In genomic region chr20:24576447-24576846, GRCh38 we compare ENCODE assay signal across 35 cellular contexts.
"Had no signal": no experiment of that assay in that cellular context is flagged by ENCODE, and none has a peak within 500 bp of the region (broad histone marks: within the 10 kb centered on the region; RNA-seq: fewer than 3 reads in every experiment).

No MANE protein-coding gene starts in this region.

- H3K9me3 ChIP-seq: adrenal gland, body of pancreas, breast epithelium had no signal

- H3K9me3 Mint-ChIP-seq: activated B cell treated with CpG ODN at 0.5 μM for 24 hours; activated CD4-positive, alpha-beta memory T cell treated with anti-CD3 and anti-CD28 coated beads for 36 hours; activated CD4-positive, alpha-beta T cell treated with anti-CD3 and anti-CD28 coated beads, Interleukin-2, amount 10 ng/mL, durations not matched to agents 24 days and 14 days; activated CD8-positive, alpha-beta T cell treated with anti-CD3 and anti-CD28 coated beads for 36 hours; activated naive CD4-positive, alpha-beta T cell treated with anti-CD3 and anti-CD28 coated beads for 36 hours; activated naive CD4-positive, alpha-beta T cell treated with anti-CD3 and anti-CD28 coated beads, Interleukin-2, amount 50 U/mL, for 72 hours; activated naive CD8-positive, alpha-beta T cell treated with anti-CD3 and anti-CD28 coated beads for 36 hours; activated T-cell treated with anti-CD3 and anti-CD28 coated beads, Interleukin-2, amount 50 U/mL, for 4 hours; activated T-cell treated with anti-CD3 and anti-CD28 coated beads, Interleukin-2, amount 50 U/mL, for 72 hours; activated T-helper 1 cell treated with anti-CD3 and anti-CD28 coated beads, Interleukin-12 subunit alpha, Interleukin-12 subunit beta, Interleukin-2, Interleukin-4 antibody, amounts not matched to agents 30 ng/mL and 10 ng/mL and 1 ng/mL, durations not matched to agents 14 hours and 24 hours and 36 hours; activated T-helper 17 cell treated with anti-CD3 and anti-CD28 coated beads, Interleukin-2, amount 50 U/mL, for 72 hours; T-helper 1 cell treated with Interleukin-12 subunit alpha and Interleukin-12 subunit beta and Interleukin-4 antibody, amounts not matched to agents 30 μg/mL and 1 μg/mL, for 36 hours; T-helper 2 cell treated with Interferon-gamma antibody and Interleukin-4, amounts not matched to agents 5 μg/mL and 100 μg/mL, for 36 hours had no signal

- H3K27ac Mint-ChIP-seq: activated B cell treated with CpG ODN at 0.5 μM for 24 hours; activated CD4-positive, alpha-beta memory T cell treated with anti-CD3 and anti-CD28 coated beads for 36 hours; activated CD4-positive, alpha-beta T cell treated with anti-CD3 and anti-CD28 coated beads, Interleukin-2, amount 10 ng/mL, durations not matched to agents 24 days and 14 days; activated CD8-positive, alpha-beta T cell treated with anti-CD3 and anti-CD28 coated beads for 36 hours; activated naive CD4-positive, alpha-beta T cell treated with anti-CD3 and anti-CD28 coated beads for 36 hours; activated naive CD4-positive, alpha-beta T cell treated with anti-CD3 and anti-CD28 coated beads, Interleukin-2, amount 50 U/mL, for 72 hours; activated naive CD8-positive, alpha-beta T cell treated with anti-CD3 and anti-CD28 coated beads for 36 hours; activated T-cell treated with anti-CD3 and anti-CD28 coated beads, Interleukin-2, amount 50 U/mL, for 72 hours; activated T-helper 1 cell treated with anti-CD3 and anti-CD28 coated beads, Interleukin-12 subunit alpha, Interleukin-12 subunit beta, Interleukin-2, Interleukin-4 antibody, amounts not matched to agents 30 ng/mL and 10 ng/mL and 1 ng/mL, durations not matched to agents 14 hours and 24 hours and 36 hours; activated T-helper 17 cell treated with anti-CD3 and anti-CD28 coated beads, Interleukin-2, amount 50 U/mL, for 72 hours; T-helper 1 cell treated with Interleukin-12 subunit alpha and Interleukin-12 subunit beta and Interleukin-4 antibody, amounts not matched to agents 30 μg/mL and 1 μg/mL, for 36 hours; T-helper 2 cell treated with Interferon-gamma antibody and Interleukin-4, amounts not matched to agents 5 μg/mL and 100 μg/mL, for 36 hours had no signal

- H3K4me1 Mint-ChIP-seq: activated CD4-positive, alpha-beta T cell treated with anti-CD3 and anti-CD28 coated beads, Interleukin-2, amount 10 ng/mL, durations not matched to agents 24 days and 14 days; activated naive CD8-positive, alpha-beta T cell treated with anti-CD3 and anti-CD28 coated beads for 36 hours; activated T-helper 17 cell treated with anti-CD3 and anti-CD28 coated beads, Interleukin-2, amount 50 U/mL, for 72 hours had no signal

- H3K36me3 ChIP-seq: adrenal gland, brain microvascular endothelial cell, breast epithelium had no signal

- H3K4me3 Mint-ChIP-seq: activated B cell treated with CpG ODN at 0.5 μM for 24 hours; activated CD4-positive, alpha-beta memory T cell treated with anti-CD3 and anti-CD28 coated beads for 36 hours; activated CD4-positive, alpha-beta T cell treated with anti-CD3 and anti-CD28 coated beads, Interleukin-2, amount 10 ng/mL, durations not matched to agents 24 days and 14 days; activated CD8-positive, alpha-beta T cell treated with anti-CD3 and anti-CD28 coated beads for 36 hours; activated naive CD4-positive, alpha-beta T cell treated with anti-CD3 and anti-CD28 coated beads for 36 hours; activated naive CD8-positive, alpha-beta T cell treated with anti-CD3 and anti-CD28 coated beads for 36 hours; activated T-cell treated with anti-CD3 and anti-CD28 coated beads, Interleukin-2, amount 50 U/mL, for 4 hours; activated T-cell treated with anti-CD3 and anti-CD28 coated beads, Interleukin-2, amount 50 U/mL, for 72 hours; activated T-helper 1 cell treated with anti-CD3 and anti-CD28 coated beads, Interleukin-12 subunit alpha, Interleukin-12 subunit beta, Interleukin-2, Interleukin-4 antibody, amounts not matched to agents 30 ng/mL and 10 ng/mL and 1 ng/mL, durations not matched to agents 14 hours and 24 hours and 36 hours; activated T-helper 17 cell treated with anti-CD3 and anti-CD28 coated beads, Interleukin-2, amount 50 U/mL, for 72 hours; T-helper 1 cell treated with Interleukin-12 subunit alpha and Interleukin-12 subunit beta and Interleukin-4 antibody, amounts not matched to agents 30 μg/mL and 1 μg/mL, for 36 hours; T-helper 2 cell treated with Interferon-gamma antibody and Interleukin-4, amounts not matched to agents 5 μg/mL and 100 μg/mL, for 36 hours had no signal

- H3K4me1 ChIP-seq: adrenal gland, body of pancreas, breast epithelium had no signal

- H3K27me3 ChIP-seq: adrenal gland, body of pancreas, brain microvascular endothelial cell, breast epithelium had no signal

- DNase-seq: activated B cell treated with CpG ODN at 0.5 μM for 24 hours; activated CD4-positive, alpha-beta memory T cell treated with anti-CD3 and anti-CD28 coated beads for 36 hours; activated CD4-positive, alpha-beta T cell treated with anti-CD3 and anti-CD28 coated beads for 4 hours; activated CD4-positive, alpha-beta T cell treated with anti-CD3 and anti-CD28 coated beads, Interleukin-2, amount 10 ng/mL, durations not matched to agents 24 days and 14 days; activated CD4-positive, alpha-beta T cell treated with anti-CD3 and anti-CD28 coated beads, Interleukin-2, amount 50 U/mL, for 1 hour; activated CD4-positive, alpha-beta T cell treated with anti-CD3 and anti-CD28 coated beads, Interleukin-2, amount 50 U/mL, for 4 hours; activated CD4-positive, CD25-positive, alpha-beta regulatory T cell treated with anti-CD3 and anti-CD28 coated beads, Interleukin-2, amount 50 U/mL, for 72 hours; activated CD8-positive, alpha-beta memory T cell treated with anti-CD3 and anti-CD28 coated beads, Interleukin-2, amount 50 U/mL, for 4 hours; activated CD8-positive, alpha-beta T cell treated with anti-CD3 and anti-CD28 coated beads for 36 hours; activated effector memory CD4-positive, alpha-beta T cell treated with anti-CD3 and anti-CD28 coated beads, Interleukin-2, amount 50 U/mL, for 16 hours; activated gamma-delta T cell treated with Interleukin-2 at 50 U/mL for 16 hours; activated naive CD4-positive, alpha-beta T cell; activated naive CD4-positive, alpha-beta T cell treated with anti-CD3 and anti-CD28 coated beads for 36 hours; activated naive CD4-positive, alpha-beta T cell treated with anti-CD3 and anti-CD28 coated beads, Interleukin-2, amount 50 U/mL, for 16 hours; activated naive CD8-positive, alpha-beta T cell treated with anti-CD3 and anti-CD28 coated beads for 36 hours; activated T-cell treated with anti-CD3 and anti-CD28 coated beads for 4 hours; activated T-cell treated with anti-CD3 and anti-CD28 coated beads, Interleukin-2, amount 50 U/mL, for 1 hour; activated T-cell treated with anti-CD3 and anti-CD28 coated beads, Interleukin-2, amount 50 U/mL, for 4 hours; activated T-cell treated with anti-CD3 and anti-CD28 coated beads, Interleukin-2, amount 50 U/mL, for 72 hours; adrenal gland; amniotic stem cell; aorta; body of pancreas; brain microvascular endothelial cell; central memory CD4-positive, alpha-beta T cell; T-helper 1 cell; T-helper 2 cell; T-helper 9 cell had no signal

- H3K4me3 ChIP-seq: adrenal gland, body of pancreas, breast epithelium had no signal

- H3K27ac ChIP-seq: adrenal gland, body of pancreas, brain microvascular endothelial cell, breast epithelium, VCaP had no signal

- H3K36me3 Mint-ChIP-seq: activated CD4-positive, alpha-beta memory T cell treated with anti-CD3 and anti-CD28 coated beads for 36 hours; activated naive CD4-positive, alpha-beta T cell treated with anti-CD3 and anti-CD28 coated beads, Interleukin-2, amount 50 U/mL, for 72 hours; activated naive CD8-positive, alpha-beta T cell treated with anti-CD3 and anti-CD28 coated beads for 36 hours had no signal

- H3K27me3 Mint-ChIP-seq: activated CD4-positive, alpha-beta memory T cell treated with anti-CD3 and anti-CD28 coated beads for 36 hours; activated CD4-positive, alpha-beta T cell treated with anti-CD3 and anti-CD28 coated beads, Interleukin-2, amount 10 ng/mL, durations not matched to agents 24 days and 14 days; activated naive CD8-positive, alpha-beta T cell treated with anti-CD3 and anti-CD28 coated beads for 36 hours had no signal
